In genomic region chr5:87327998-87328397, GRCh38 we compare ENCODE assay signal across 16 cellular contexts.
"Had no signal": no experiment of that assay in that cellular context is flagged by ENCODE, and none has a peak within 500 bp of the region (broad histone marks: within the 10 kb centered on the region; RNA-seq: fewer than 3 reads in every experiment).

No MANE protein-coding gene starts in this region.

- H3K27ac Mint-ChIP-seq: progenitor cell of endocrine pancreas, type B pancreatic cell, WTC11 had no signal

- DNase-seq: activated CD4-positive, alpha-beta T cell treated with anti-CD3 and anti-CD28 coated beads, Interleukin-2, amount 50 U/mL, for 1 hour; activated naive CD4-positive, alpha-beta T cell treated with anti-CD3 and anti-CD28 coated beads, Interleukin-2, amount 50 U/mL, for 16 hours; anterior cingulate cortex; esophagus squamous epithelium; heart right ventricle; lower lobe of right lung; natural killer cell; right lobe of liver; spleen; stimulated activated CD4-positive, alpha-beta T cell treated with anti-CD3 and anti-CD28 coated beads, Interleukin-1b, Interleukin-23, amount 100 ng/mL, for 48 hours; stimulated activated naive CD4-positive, alpha-beta T cell treated with Interleukin-2 at 50 U/mL for 16 hours had no signal

- H3K9me3 ChIP-seq: breast epithelium, esophagus squamous epithelium, heart right ventricle, lower lobe of right lung, right lobe of liver, spleen, suprapubic skin had no signal

- H3K36me3 Mint-ChIP-seq: natural killer cell, WTC11 had no signal

- H3K4me1 ChIP-seq: breast epithelium, lower lobe of right lung, right lobe of liver, suprapubic skin had no signal

- H3K27me3 Mint-ChIP-seq: progenitor cell of endocrine pancreas, type B pancreatic cell had no signal

- H3K4me3 Mint-ChIP-seq: natural killer cell, type B pancreatic cell, WTC11 had no signal

- H3K36me3 ChIP-seq: breast epithelium, right lobe of liver had no signal

- ATAC-seq: heart right ventricle, lower lobe of right lung, natural killer cell, right lobe of liver, WTC11 had no signal

- H3K4me3 ChIP-seq: breast epithelium, esophagus squamous epithelium, heart right ventricle, lower lobe of right lung, right lobe of liver, spleen, suprapubic skin had no signal

- H3K9me3 Mint-ChIP-seq: natural killer cell, type B pancreatic cell, WTC11 had no signal

- H3K27ac ChIP-seq: breast epithelium, esophagus squamous epithelium, heart right ventricle, lower lobe of right lung, right lobe of liver, spleen, suprapubic skin had no signal

- H3K27me3 ChIP-seq: breast epithelium, esophagus squamous epithelium, heart right ventricle, right lobe of liver, spleen, suprapubic skin had no signal
